23 cellular contexts compared by ENCODE assay signal in the genomic region with DNA sequence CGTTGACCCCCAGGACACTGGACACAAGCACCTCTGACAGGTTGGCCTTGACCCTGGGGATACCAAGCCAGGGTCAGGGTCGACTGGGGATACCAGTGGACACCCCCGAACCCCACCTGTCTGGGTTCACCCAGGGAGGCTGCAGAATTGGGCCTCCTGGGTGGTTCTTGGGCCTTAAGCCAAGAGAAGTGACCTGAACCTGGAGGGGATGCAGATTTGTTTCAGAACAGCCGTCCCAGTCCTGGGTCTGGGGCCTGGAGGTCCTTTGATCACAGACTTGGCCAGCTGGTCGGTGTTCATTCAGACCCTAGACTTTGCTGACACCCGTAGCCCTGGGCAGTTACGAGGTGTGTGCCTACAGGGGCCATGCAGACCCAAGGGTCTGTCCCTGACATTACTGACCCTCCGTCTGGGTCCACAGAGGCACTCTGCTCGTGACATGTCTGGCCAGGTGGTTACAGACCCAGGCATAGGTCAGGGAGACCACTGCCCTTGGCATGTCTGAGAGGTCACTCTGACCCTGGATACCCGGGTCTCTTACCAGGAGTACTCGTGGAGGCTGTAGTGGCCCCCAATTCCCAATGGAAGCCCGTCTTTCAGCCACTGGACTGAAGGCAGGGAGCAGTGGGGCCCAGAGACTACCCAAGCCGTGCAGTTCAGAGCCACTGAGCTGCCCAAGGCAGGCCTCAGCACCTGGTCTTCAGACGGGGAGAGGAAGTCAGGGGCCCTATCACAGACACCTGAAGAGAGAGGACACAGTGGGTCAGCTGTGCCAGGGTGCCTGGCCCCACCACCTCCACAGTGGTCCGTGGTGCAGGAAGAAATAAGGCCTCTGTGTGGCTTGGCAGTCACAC. TPM values are rescaled to one million over a fixed set of nuclear protein-coding genes. Genes with fewer than 3 reads are reported as not detected.
DNase-seq lines count a peak whose midpoint lies in the region; ATAC-seq and TF ChIP-seq lines count a peak whose summit lies in the region.
"Had no signal": no experiment of that assay in that cellular context is flagged by ENCODE, and none has a peak within 500 bp of the region (broad histone marks: within the 10 kb centered on the region; RNA-seq: fewer than 3 reads in every experiment).

No MANE protein-coding gene starts in this region.

- H3K4me3 ChIP-seq in Panc1 (ENCODE audit: low read depth in 2 of 2, low read length in 2 of 2) (no peak overlapping the region), right lobe of liver (no peak overlapping the region), upper lobe of left lung (no peak overlapping the region), thyroid gland (replicated peaks in 1 of 3) (no peak overlapping the region)
- H3K4me3 ChIP-seq: GM23248 had no signal

- peaks cover 9% of the 10 kb centered on the region for H3K4me1 Mint-ChIP-seq in activated naive CD8-positive, alpha-beta T cell treated with anti-CD3 and anti-CD28 coated beads, Interleukin-2, amount 10 ng/mL, durations not matched to agents 7 days and 5 days
- H3K4me1 Mint-ChIP-seq in activated naive CD8-positive, alpha-beta T cell treated with anti-CD3 and anti-CD28 coated beads for 36 hours = peaks cover 10% of the 10 kb centered on the region

- H3K9me3 ChIP-seq in Panc1 (ENCODE audit: control insufficient read depth, insufficient read depth, low read depth, low read length) (no peaks in the 10 kb centered on the region), right lobe of liver (no peaks in the 10 kb centered on the region), upper lobe of left lung (no peaks in the 10 kb centered on the region), thyroid gland (no peaks in the 10 kb centered on the region)

- H3K27me3 ChIP-seq in Panc1 (ENCODE audit: control insufficient read depth, insufficient read depth, low read length) (no peaks in the 10 kb centered on the region), right lobe of liver (no peaks in the 10 kb centered on the region), upper lobe of left lung (peaks cover 0 to under 1% (median 0%) of the 10 kb centered on the region in 4 donors), thyroid gland (no peaks in the 10 kb centered on the region)
- H3K27me3 ChIP-seq: brain microvascular endothelial cell had no signal

- BruUV-seq in Panc1 (replicated peaks; lab: Mats Ljungman, UMichigan) = no TSS peak

- H3K36me3 ChIP-seq in Panc1 (ENCODE audit: control insufficient read depth, insufficient read depth, low read length) (no peaks in the 10 kb centered on the region), right lobe of liver (no peaks in the 10 kb centered on the region), upper lobe of left lung (peaks cover 0 to 13% (median 4%) of the 10 kb centered on the region in 4 donors), thyroid gland (peaks cover 0 to 7% of the 10 kb centered on the region in 2 donors)
- H3K36me3 ChIP-seq: brain microvascular endothelial cell had no signal

- peaks cover 3% of the 10 kb centered on the region for H3K36me3 Mint-ChIP-seq in activated naive CD8-positive, alpha-beta T cell treated with anti-CD3 and anti-CD28 coated beads, Interleukin-2, amount 10 ng/mL, durations not matched to agents 7 days and 5 days
- H3K36me3 Mint-ChIP-seq in activated naive CD8-positive, alpha-beta T cell treated with anti-CD3 and anti-CD28 coated beads for 36 hours = no peaks in the 10 kb centered on the region

- CTCF ChIA-PET in Panc1 (lab: Charles Lee) = interaction anchor here (1.1 kb wide), 1 partner anchor 40 kb away, joined by 3 read pairs; no protein-coding TSS in a partner anchor

- no peaks in the 10 kb centered on the region for H3K9me3 Mint-ChIP-seq in activated naive CD8-positive, alpha-beta T cell treated with anti-CD3 and anti-CD28 coated beads, Interleukin-2, amount 10 ng/mL, durations not matched to agents 7 days and 5 days
- H3K9me3 Mint-ChIP-seq in activated naive CD8-positive, alpha-beta T cell treated with anti-CD3 and anti-CD28 coated beads for 36 hours = no peaks in the 10 kb centered on the region
- H3K9me3 Mint-ChIP-seq: activated CD8-positive, alpha-beta T cell treated with anti-CD3 and anti-CD28 coated beads for 36 hours had no signal

- TF ChIP-seq CTCF in Panc1 (IDR thresholded peaks at IDR 0.05) (no peak), right lobe of liver (IDR thresholded peaks at IDR 0.05) (no peak), upper lobe of left lung (IDR thresholded peaks at IDR 0.05) (no peak), thyroid gland (IDR thresholded peaks at IDR 0.05) (no peak)

- ATAC-seq in activated naive CD8-positive, alpha-beta T cell treated with anti-CD3 and anti-CD28 coated beads, Interleukin-2, amount 10 ng/mL, durations not matched to agents 7 days and 5 days (ENCODE audit: low read depth) = no peak
- ATAC-seq in Panc1 (no peak), right lobe of liver (no peak), upper lobe of left lung (ENCODE audit: low FRiP score in 2 of 2) (no peak)

- H3K4me1 ChIP-seq in Panc1 (ENCODE audit: control insufficient read depth, insufficient read depth, low read length) (peaks cover 39% of the 10 kb centered on the region), right lobe of liver (peaks cover 0 to 41% (median 18%) of the 10 kb centered on the region in 4 donors), upper lobe of left lung (peaks cover 22 to 34% (median 24%) of the 10 kb centered on the region in 4 donors), thyroid gland (peaks cover 4 to 12% of the 10 kb centered on the region in 2 donors)

- WGBS in right lobe of liver (ENCODE audit: insufficient coverage, low coverage, low lambda C conversion rate, missing lambda C conversion rate) = no CpG with 5 or more reads among the region's 15 CpGs
- WGBS in upper lobe of left lung, 2 donors = 91 to 97% methylated on average over 8 to 15 of the region's 15 CpGs
- whole genome bisulfite sequencing in thyroid gland, 2 donors = 92 to 95% methylated on average over 12 to 13 of the region's 15 CpGs

- POLR2A ChIA-PET in activated naive CD8-positive, alpha-beta T cell treated with anti-CD3 and anti-CD28 coated beads, Interleukin-2, amount 10 ng/mL, durations not matched to agents 7 days and 5 days (lab: Charles Lee) = interaction anchor here (1.4 to 3.7 kb wide), 2 partner anchors 8 to 91 kb away, joined by 8 to 47 read pairs; a partner anchor contains a TSS
- POLR2A ChIA-PET in Panc1 (lab: Charles Lee) = interaction anchor here (0.6 kb wide), 1 partner anchor 103 kb away, joined by 4 read pairs; no protein-coding TSS in a partner anchor

- TF ChIP-seq EP300 in upper lobe of left lung (IDR thresholded peaks at IDR 0.05) = no peak

- TF ChIP-seq POLR2A in right lobe of liver (IDR thresholded peaks at IDR 0.05) (no peak), upper lobe of left lung (IDR thresholded peaks at IDR 0.05) (no peak), thyroid gland (IDR thresholded peaks at IDR 0.05) (no peak)

- no peak overlapping the region for H3K4me3 Mint-ChIP-seq in activated naive CD8-positive, alpha-beta T cell treated with anti-CD3 and anti-CD28 coated beads, Interleukin-2, amount 10 ng/mL, durations not matched to agents 7 days and 5 days
- H3K4me3 Mint-ChIP-seq in activated naive CD8-positive, alpha-beta T cell treated with anti-CD3 and anti-CD28 coated beads for 36 hours = no peak overlapping the region
- H3K4me3 Mint-ChIP-seq: activated CD8-positive, alpha-beta T cell treated with anti-CD3 and anti-CD28 coated beads for 36 hours had no signal

- intact Hi-C loops in Panc1 (cut with micrococcal nuclease; ENCODE audit: unreplicated experiment) (loop anchor here (5.0 kb wide), 1 partner anchor 39 kb away; no protein-coding TSS in a partner anchor), right lobe of liver (cut with DNase I) (loop anchor here (5.0 to 10.0 kb wide), 3 partner anchors 34 to 116 kb away; a partner anchor contains a TSS), thyroid gland (cut with DNase I) (no loop called here)

- no peak overlapping the region for H3K27ac Mint-ChIP-seq in activated naive CD8-positive, alpha-beta T cell treated with anti-CD3 and anti-CD28 coated beads, Interleukin-2, amount 10 ng/mL, durations not matched to agents 7 days and 5 days
- no peak overlapping the region for H3K27ac Mint-ChIP-seq in activated naive CD8-positive, alpha-beta T cell treated with anti-CD3 and anti-CD28 coated beads for 36 hours
- H3K27ac Mint-ChIP-seq: activated CD8-positive, alpha-beta T cell treated with anti-CD3 and anti-CD28 coated beads for 36 hours had no signal

- in situ Hi-C loops in Panc1 (cut with HindIII; ENCODE audit: low pct_unique_long_range_greater_than_20kb, low sequenced_read_pairs) = no loop called here

- H3K27ac ChIP-seq in Panc1 (ENCODE audit: low read length) = peak overlapping the region; percentile 54
- H3K27ac ChIP-seq in right lobe of liver = peak overlapping the region in 2 of 3 donors; percentile 67
- H3K27ac ChIP-seq in upper lobe of left lung = peak overlapping the region in 3 of 4 donors; percentile 59 to 74 (median 65)
- no peak overlapping the region for H3K27ac ChIP-seq in thyroid gland
- H3K27ac ChIP-seq: brain microvascular endothelial cell, GM23248 had no signal

- peak; percentile 44 for DNase-seq in activated naive CD8-positive, alpha-beta T cell treated with anti-CD3 and anti-CD28 coated beads, Interleukin-2, amount 10 ng/mL, durations not matched to agents 7 days and 5 days
- DNase-seq in activated naive CD8-positive, alpha-beta T cell treated with anti-CD3 and anti-CD28 coated beads for 36 hours = no peak
- DNase-seq in Panc1 (ENCODE audit: low read depth, low spot score) (no peak), right lobe of liver (peak in 2 of 3 donors; percentile 49 to 52), upper lobe of left lung (peak in 1 of 2 donors; percentile 40), NK-92 (lab: John Stamatoyannopoulos, UW; ENCODE audit: unreplicated experiment) (no peak), DMS153 treated with DMSO at 0.1 percent for 48 hours (lab: John Stamatoyannopoulos, UW; ENCODE audit: unreplicated experiment) (no peak), thyroid gland (no peak)
- DNase-seq: activated CD8-positive, alpha-beta T cell treated with anti-CD3 and anti-CD28 coated beads for 36 hours; activated gamma-delta T cell treated with Interleukin-2 at 50 U/mL for 16 hours; brain microvascular endothelial cell; C1 segment of cervical spinal cord; erythroblast; GM23248; MM.1S; NCI-H1417 treated with DMSO at 0.1 percent for 48 hours; NCI-H2107; NCI-H446; NCI-H82; OCI-M1; SHP77 treated with DMSO at 0.1 percent for 48 hours; trophoblast cell had no signal

- no peaks in the 10 kb centered on the region for H3K27me3 Mint-ChIP-seq in activated naive CD8-positive, alpha-beta T cell treated with anti-CD3 and anti-CD28 coated beads, Interleukin-2, amount 10 ng/mL, durations not matched to agents 7 days and 5 days
- no peaks in the 10 kb centered on the region for H3K27me3 Mint-ChIP-seq in activated naive CD8-positive, alpha-beta T cell treated with anti-CD3 and anti-CD28 coated beads for 36 hours
- H3K27me3 Mint-ChIP-seq: activated CD8-positive, alpha-beta T cell treated with anti-CD3 and anti-CD28 coated beads for 36 hours had no signal

RNA-seq across cellular contexts. Expression of a gene that starts 6.4 kb away (rescaled TPM):
- 100 to 1,000 TPM; 273 to 276 TPM for total RNA-seq in activated naive CD8-positive, alpha-beta T cell treated with anti-CD3 and anti-CD28 coated beads, Interleukin-2, amount 10 ng/mL, durations not matched to agents 7 days and 5 days
- 10 to 100 TPM; 26.4 to 27.2 TPM for total RNA-seq in activated naive CD8-positive, alpha-beta T cell treated with anti-CD3 and anti-CD28 coated beads for 36 hours
- total RNA-seq in Panc1 (2021; ENCODE audit: unreplicated experiment) = 183 TPM
- polyA plus RNA-seq in Panc1 (2012; ENCODE audit: insufficient read length) = 313 TPM
- total RNA-seq in right lobe of liver = 100 to 1,000 TPM in 2 of 6 experiments, 10 to 100 TPM in 4; 48.2 to 133 (median 66.3) TPM
- 100 to 1,000 TPM in 3 of 6 donors, 10 to 100 TPM in 3; 54.7 to 116 (median 91.1) TPM for total RNA-seq in upper lobe of left lung
- 10 to 100 TPM; 46.0 to 69.6 (median 47.8) TPM for total RNA-seq in thyroid gland

RNA-seq across cellular contexts. Expression of a gene that starts 14.4 kb away (rescaled TPM):
- under 1 TPM; 0.30 to 0.45 TPM for total RNA-seq in activated naive CD8-positive, alpha-beta T cell treated with anti-CD3 and anti-CD28 coated beads, Interleukin-2, amount 10 ng/mL, durations not matched to agents 7 days and 5 days
- not detected for total RNA-seq in activated naive CD8-positive, alpha-beta T cell treated with anti-CD3 and anti-CD28 coated beads for 36 hours
- total RNA-seq in Panc1 (2021; ENCODE audit: unreplicated experiment) (36.8 TPM), right lobe of liver (1 to 10 TPM in 1 of 6 experiments, under 1 TPM in 2, not detected in 3; 0.43 to 1.5 (median 0.47) TPM), upper lobe of left lung (10 to 100 TPM; 33.4 to 86.3 (median 55.2) TPM), thyroid gland (10 to 100 TPM; 30.4 to 58.4 (median 46.9) TPM)
- polyA plus RNA-seq in Panc1 (2012; ENCODE audit: insufficient read length) = 38.8 TPM

RNA-seq across cellular contexts. Expression of a gene that starts 33.4 kb away (rescaled TPM):
- total RNA-seq in activated naive CD8-positive, alpha-beta T cell treated with anti-CD3 and anti-CD28 coated beads, Interleukin-2, amount 10 ng/mL, durations not matched to agents 7 days and 5 days = 100 to 1,000 TPM; 115 to 122 TPM
- 10 to 100 TPM; 22.2 to 22.9 TPM for total RNA-seq in activated naive CD8-positive, alpha-beta T cell treated with anti-CD3 and anti-CD28 coated beads for 36 hours
- total RNA-seq in Panc1 (2021; ENCODE audit: unreplicated experiment) (61.4 TPM), right lobe of liver (1 to 10 TPM in 1 of 6 experiments, under 1 TPM in 4, not detected in 1; 0.09 to 1.0 (median 0.28) TPM), upper lobe of left lung (10 to 100 TPM; 11.7 to 62.9 (median 18.8) TPM), thyroid gland (1 to 10 TPM; 3.7 to 6.4 (median 4.7) TPM)
- polyA plus RNA-seq in Panc1 (2012; ENCODE audit: insufficient read length) = 56.7 TPM
- total RNA-seq: fibroblast of villous mesenchyme, GM23248 had no signal
- polyA plus RNA-seq: GM23248 had no signal

RNA-seq across cellular contexts. Expression of a gene that starts 39.1 kb away (rescaled TPM):
- total RNA-seq in activated naive CD8-positive, alpha-beta T cell treated with anti-CD3 and anti-CD28 coated beads, Interleukin-2, amount 10 ng/mL, durations not matched to agents 7 days and 5 days = 1 to 10 TPM; 1.1 TPM
- 1 to 10 TPM; 1.1 to 1.9 TPM for total RNA-seq in activated naive CD8-positive, alpha-beta T cell treated with anti-CD3 and anti-CD28 coated beads for 36 hours
- total RNA-seq in Panc1 (2021; ENCODE audit: unreplicated experiment) (122 TPM), right lobe of liver (under 1 TPM in 2 of 6 experiments, not detected in 4; 0.05 to 0.07 TPM), upper lobe of left lung (1 to 10 TPM in 1 of 6 donors, under 1 TPM in 4, not detected in 1; 0.23 to 2.1 (median 0.54) TPM), thyroid gland (1 to 10 TPM in 1 of 4 donors, under 1 TPM in 1, not detected in 2; 0.98 to 1.2 TPM)
- polyA plus RNA-seq in Panc1 (2012; ENCODE audit: insufficient read length) = 259 TPM

RNA-seq across cellular contexts. Expression of a gene that starts 41.7 kb away (rescaled TPM):
- total RNA-seq in activated naive CD8-positive, alpha-beta T cell treated with anti-CD3 and anti-CD28 coated beads, Interleukin-2, amount 10 ng/mL, durations not matched to agents 7 days and 5 days = 10 to 100 TPM; 27.6 to 27.8 TPM
- 10 to 100 TPM; 17.3 to 18.2 TPM for total RNA-seq in activated naive CD8-positive, alpha-beta T cell treated with anti-CD3 and anti-CD28 coated beads for 36 hours
- total RNA-seq in Panc1 (2021; ENCODE audit: unreplicated experiment) (103 TPM), right lobe of liver (10 to 100 TPM in 4 of 6 experiments, 1 to 10 TPM in 2; 8.4 to 21.9 (median 11.4) TPM), upper lobe of left lung (100 to 1,000 TPM in 1 of 6 donors, 10 to 100 TPM in 5; 29.6 to 188 (median 45.1) TPM), thyroid gland (10 to 100 TPM; 40.8 to 69.9 (median 41.7) TPM)
- polyA plus RNA-seq in Panc1 (2012; ENCODE audit: insufficient read length) = 165 TPM

Comparison
In these comparisons a context has a peak if more than half of its experiments do, and no peak if none do; other contexts are left out.
1. DNase-seq: peak in activated naive CD8-positive, alpha-beta T cell treated with anti-CD3 and anti-CD28 coated beads, Interleukin-2, amount 10 ng/mL, durations not matched to agents 7 days and 5 days (single experiment) and right lobe of liver (2 of 3); none in activated naive CD8-positive, alpha-beta T cell treated with anti-CD3 and anti-CD28 coated beads for 36 hours (single experiment), Panc1 (single experiment), NK-92 (single experiment), DMS153 treated with DMSO at 0.1 percent for 48 hours (single experiment) and thyroid gland (0 of 2).
2. H3K27ac ChIP-seq: peak in Panc1 (single experiment), right lobe of liver (2 of 3) and upper lobe of left lung (3 of 4); none in thyroid gland (0 of 3).
3. RNA of a gene that starts 14.4 kb away (total RNA-seq): 33.4 to 86.3 TPM in upper lobe of left lung, 30.4 to 58.4 TPM in thyroid gland and 36.8 TPM in Panc1 (single experiment); 0.30 to 0.45 TPM in activated naive CD8-positive, alpha-beta T cell treated with anti-CD3 and anti-CD28 coated beads, Interleukin-2, amount 10 ng/mL, durations not matched to agents 7 days and 5 days, 0.43 to 1.5 TPM in right lobe of liver and not detected in activated naive CD8-positive, alpha-beta T cell treated with anti-CD3 and anti-CD28 coated beads for 36 hours; every median in the first group is over 10 times any median in the second.